ENCODE assay signal across 18 cellular contexts in genomic region chr6:125019281-125019680, GRCh38.
"Had no signal": no experiment of that assay in that cellular context is flagged by ENCODE, and none has a peak within 500 bp of the region (broad histone marks: within the 10 kb centered on the region; RNA-seq: fewer than 3 reads in every experiment).

No MANE protein-coding gene starts in this region.

- H3K4me3 ChIP-seq: SJSA1, SK-N-MC had no signal

- H3K27me3 ChIP-seq: SJSA1 had no signal

- FAIRE-seq: HepG2, RCC 7860 had no signal

- DNase-seq: IMR-90, Kasumi-1, MM.1S, NCI-H1417, NCI-H1436 treated with DMSO at 0.1 percent for 48 hours, NCI-H1930, NCI-H2171, NCI-H226, NCI-H510A, NCI-H524 treated with DMSO at 0.1 percent for 48 hours, NCI-H774, Right ventricle myocardium superior, SIG-M5 had no signal

- H3K27ac ChIP-seq: KMS-11, SJSA1, SK-N-MC had no signal

- H3K9me3 ChIP-seq: SJSA1 had no signal

- ATAC-seq: HepG2 had no signal

- H3K9ac ChIP-seq: KMS-11 had no signal

- H3K4me2 ChIP-seq: KMS-11 had no signal
